In genomic region chr2:11996618-11997017, GRCh38 we compare ENCODE assay signal across 20 cellular contexts.
A peak's percentile ranks its signal among the peaks of the same experiment; 100 is the strongest.
DNase-seq lines count a peak whose midpoint lies in the region; ATAC-seq and TF ChIP-seq lines count a peak whose summit lies in the region.
"Had no signal": no experiment of that assay in that cellular context is flagged by ENCODE, and none has a peak within 500 bp of the region (broad histone marks: within the 10 kb centered on the region; RNA-seq: fewer than 3 reads in every experiment).

No MANE protein-coding gene starts in this region.

- H3K36me3 ChIP-seq in smooth muscle cell (ENCODE audit: low read depth) (no peaks in the 10 kb centered on the region), upper lobe of right lung (no peaks in the 10 kb centered on the region)
- H3K36me3 ChIP-seq: HAP-1, ovary had no signal

- H2AFZ ChIP-seq in smooth muscle cell (ENCODE audit: low read depth), result no peak overlapping the region

- peaks cover 73 to 84% of the 10 kb centered on the region in 2 donors for H3K27me3 Mint-ChIP-seq in effector memory CD8-positive, alpha-beta T cell

- H3K27ac ChIP-seq in smooth muscle cell (ENCODE audit: low read depth), result peak overlapping the region; percentile 39
- no peak overlapping the region for H3K27ac ChIP-seq in upper lobe of right lung
- H3K27ac ChIP-seq: ovary, VCaP had no signal

- no peak overlapping the region for H3K27ac Mint-ChIP-seq in effector memory CD8-positive, alpha-beta T cell
- H3K27ac Mint-ChIP-seq: naive thymus-derived CD4-positive, alpha-beta T cell had no signal

- peak; percentile 79 for ATAC-seq in effector memory CD8-positive, alpha-beta T cell (replicated peaks)
- ATAC-seq in HG02981 (IDR thresholded peaks at IDR 0.05; ENCODE audit: unreplicated experiment) (no peak), upper lobe of right lung (no peak), GM18868 (IDR thresholded peaks at IDR 0.05; ENCODE audit: unreplicated experiment) (no peak)
- ATAC-seq: naive thymus-derived CD4-positive, alpha-beta T cell; right cardiac atrium; Right ventricle myocardium inferior had no signal

- H3K4me1 Mint-ChIP-seq in effector memory CD8-positive, alpha-beta T cell (ENCODE audit: low read depth in 2 of 2), result no peaks in the 10 kb centered on the region

- peak; percentile 34 for DNase-seq in GM04503 (ENCODE audit: low read depth)
- DNase-seq in RPMI7951 (ENCODE audit: low read depth), result peak; percentile 79
- no peak for DNase-seq in effector memory CD8-positive, alpha-beta T cell
- DNase-seq in smooth muscle cell (lab: John Stamatoyannopoulos, UW; ENCODE audit: unreplicated experiment), result no peak
- no peak for DNase-seq in upper lobe of right lung
- DNase-seq: activated naive CD4-positive, alpha-beta T cell; aorta; KG1; mesendoderm; naive thymus-derived CD4-positive, alpha-beta T cell; NCI-H1048; NCI-H2029; NCI-H510A; ovary; right cardiac atrium had no signal

- H3K9me3 ChIP-seq in smooth muscle cell (replicated peaks; ENCODE audit: low read depth), result no peaks in the 10 kb centered on the region
- H3K9me3 ChIP-seq in upper lobe of right lung, result no peaks in the 10 kb centered on the region
- H3K9me3 ChIP-seq: HAP-1 had no signal

- no peaks in the 10 kb centered on the region for H3K36me3 Mint-ChIP-seq in effector memory CD8-positive, alpha-beta T cell (ENCODE audit: insufficient read depth)

- H3K4me1 ChIP-seq in smooth muscle cell (ENCODE audit: low read depth) (no peaks in the 10 kb centered on the region), upper lobe of right lung (no peaks in the 10 kb centered on the region)
- H3K4me1 ChIP-seq: HAP-1 had no signal

- intact Hi-C loops in upper lobe of right lung (cut with DNase I), result no loop called here

- no peak overlapping the region for H3K9ac ChIP-seq in smooth muscle cell (ENCODE audit: low read depth)

- TF ChIP-seq CTCF in smooth muscle cell (IDR thresholded peaks at IDR 0.05; ENCODE audit: borderline replicate concordance, insufficient read depth, poor library complexity, severe bottlenecking), result no peak
- TF ChIP-seq CTCF in upper lobe of right lung (IDR thresholded peaks at IDR 0.05), result no peak

- H3K79me2 ChIP-seq in smooth muscle cell (ENCODE audit: low read depth), result no peaks in the 10 kb centered on the region

- H3K4me2 ChIP-seq in smooth muscle cell, result no peak overlapping the region

- no peak overlapping the region for H3K4me3 Mint-ChIP-seq in effector memory CD8-positive, alpha-beta T cell

- H4K20me1 ChIP-seq in smooth muscle cell (ENCODE audit: low read depth), result no peaks in the 10 kb centered on the region

- H3K4me3 ChIP-seq in smooth muscle cell, result no peak overlapping the region
- no peak overlapping the region for H3K4me3 ChIP-seq in upper lobe of right lung
- H3K4me3 ChIP-seq: HAP-1, ovary had no signal

- H3K9me3 Mint-ChIP-seq in effector memory CD8-positive, alpha-beta T cell, result peaks cover 3 to 13% of the 10 kb centered on the region in 2 donors

- peaks cover 3% of the 10 kb centered on the region for H3F3A ChIP-seq in smooth muscle cell (ENCODE audit: low read depth)

- H3K27me3 ChIP-seq in smooth muscle cell (ENCODE audit: low read depth) (no peaks in the 10 kb centered on the region), upper lobe of right lung (no peaks in the 10 kb centered on the region)
- H3K27me3 ChIP-seq: ovary had no signal

Comparison
In these comparisons a context has a peak if more than half of its experiments do, and no peak if none do; other contexts are left out.
1. DNase-seq: peak in GM04503 (single experiment) and RPMI7951 (single experiment); none in effector memory CD8-positive, alpha-beta T cell (0 of 3), smooth muscle cell (single experiment) and upper lobe of right lung (single experiment).